ENCODE assay signal across 27 cellular contexts in genomic region chr6:44524491-44525227, GRCh38.
DNase-seq lines count a peak whose midpoint lies in the region; ATAC-seq and TF ChIP-seq lines count a peak whose summit lies in the region.
"Had no signal": no experiment of that assay in that cellular context is flagged by ENCODE, and none has a peak within 500 bp of the region (broad histone marks: within the 10 kb centered on the region; RNA-seq: fewer than 3 reads in every experiment).

No MANE protein-coding gene starts in this region.

- H3K36me3 ChIP-seq in MM.1S (replicated peaks; ENCODE audit: insufficient read depth, low read length) (no peaks in the 10 kb centered on the region), body of pancreas (replicated peaks in 1 of 2; ENCODE audit: insufficient read depth in 1 of 2, low read depth in 2 of 2) (no peaks in the 10 kb centered on the region)
- H3K36me3 ChIP-seq: neutrophil, Peyer's patch, vagina, WERI-Rb-1 had no signal

- 79 to 82% methylated on average over 5 to 6 of the region's 6 CpGs for WGBS in body of pancreas, 2 donors

- H3K27ac ChIP-seq in MM.1S (ENCODE audit: low read length) (peak overlapping the region; percentile 84), body of pancreas (no peak overlapping the region)
- H3K27ac ChIP-seq: coronary artery, neutrophil, Peyer's patch, vagina, WERI-Rb-1 had no signal

- no peaks in the 10 kb centered on the region for H3K9me2 ChIP-seq in MM.1S (replicated peaks; ENCODE audit: insufficient read depth, low read length)

- peak overlapping the region; percentile 81 for H2AFZ ChIP-seq in MM.1S (ENCODE audit: low read length)

- intact Hi-C loops in body of pancreas (cut with DNase I) = no loop called here

- H3K9me3 ChIP-seq in MM.1S (replicated peaks; ENCODE audit: insufficient read depth, low read length) = no peaks in the 10 kb centered on the region
- H3K9me3 ChIP-seq in body of pancreas = no peaks in the 10 kb centered on the region
- H3K9me3 ChIP-seq: neutrophil, vagina had no signal

- no peaks in the 10 kb centered on the region for H4K20me1 ChIP-seq in MM.1S (ENCODE audit: insufficient read depth, low read length)

- H3K4me2 ChIP-seq in MM.1S (ENCODE audit: low read depth, low read length) = peak overlapping the region; percentile 89

- TF ChIP-seq CTCF in MM.1S (IDR thresholded peaks at IDR 0.05; ENCODE audit: low read length) (no peak), body of pancreas (IDR thresholded peaks at IDR 0.05) (no peak)

- ATAC-seq in GM18511 (IDR thresholded peaks at IDR 0.05; ENCODE audit: unreplicated experiment) (peak; percentile 54), esophagus mucosa (peak; percentile 17), body of pancreas (no peak), GM21526 (IDR thresholded peaks at IDR 0.05; ENCODE audit: low FRiP score, unreplicated experiment) (no peak), GM18873 (IDR thresholded peaks at IDR 0.05; ENCODE audit: low FRiP score, unreplicated experiment) (no peak)
- ATAC-seq: CD8-positive, alpha-beta T cell; K562; stimulated activated naive B cell treated with anti-CD40 and anti-IgM and Interleukin-4, amounts not matched to agents 10 μg/mL and 1 μg/mL and 100 μg/mL, for 72 hours had no signal

- H3K79me2 ChIP-seq in MM.1S (ENCODE audit: low read length) = no peaks in the 10 kb centered on the region

- H3F3A ChIP-seq in MM.1S (ENCODE audit: insufficient read depth, low read length) = peaks cover 17% of the 10 kb centered on the region

- H3K4me3 ChIP-seq in MM.1S (ENCODE audit: low read length) (peak overlapping the region; percentile 47), body of pancreas (no peak overlapping the region)
- H3K4me3 ChIP-seq: coronary artery, K562, lung, Peyer's patch, vagina had no signal

- H3K27me3 ChIP-seq in MM.1S (replicated peaks; ENCODE audit: insufficient read depth, low read length) (no peaks in the 10 kb centered on the region), body of pancreas (no peaks in the 10 kb centered on the region)
- H3K27me3 ChIP-seq: Peyer's patch, vagina had no signal

- H3K9ac ChIP-seq in MM.1S (ENCODE audit: low read length) = peak overlapping the region; percentile 32

- peaks cover 20% of the 10 kb centered on the region for H3K4me1 ChIP-seq in MM.1S (ENCODE audit: low read length)
- H3K4me1 ChIP-seq in body of pancreas = no peaks in the 10 kb centered on the region
- H3K4me1 ChIP-seq: Peyer's patch, vagina had no signal

- no peak for TF ChIP-seq POLR2A in body of pancreas (IDR thresholded peaks at IDR 0.05)

- DNase-seq in COLO668 (lab: John Stamatoyannopoulos, UW; ENCODE audit: unreplicated experiment) (peak; percentile 4), MM.1S (peak; percentile 91), body of pancreas (no peak)
- DNase-seq: activated CD4-positive, alpha-beta T cell treated with anti-CD3 and anti-CD28 coated beads, Interleukin-2, amount 50 U/mL, for 4 hours; activated gamma-delta T cell; activated T-cell treated with anti-CD3 and anti-CD28 coated beads for 4 hours; amniotic stem cell; CD8-positive, alpha-beta T cell; DMS79; endodermal cell; kidney; NCI-H1048; NCI-H187 treated with DMSO at 0.1 percent for 48 hours; Peyer's patch; small intestine; stimulated activated CD4-positive, alpha-beta T cell treated with anti-CD3 and anti-CD28 coated beads, Interleukin-2, amount 100 ng/mL, for 24 hours; stimulated activated naive B cell treated with anti-CD40 and anti-IgM and Interleukin-4, amounts not matched to agents 10 μg/mL and 1 μg/mL and 100 μg/mL, for 72 hours; WERI-Rb-1 had no signal

Comparison
In these comparisons a context has a peak if more than half of its experiments do, and no peak if none do; other contexts are left out.
1. DNase-seq: peak in COLO668 (single experiment) and MM.1S (single experiment); none in body of pancreas (0 of 4).
2. ATAC-seq: peak in GM18511 (single experiment) and esophagus mucosa (single experiment); none in body of pancreas (single experiment), GM21526 (single experiment) and GM18873 (single experiment).